In the genomic region with DNA sequence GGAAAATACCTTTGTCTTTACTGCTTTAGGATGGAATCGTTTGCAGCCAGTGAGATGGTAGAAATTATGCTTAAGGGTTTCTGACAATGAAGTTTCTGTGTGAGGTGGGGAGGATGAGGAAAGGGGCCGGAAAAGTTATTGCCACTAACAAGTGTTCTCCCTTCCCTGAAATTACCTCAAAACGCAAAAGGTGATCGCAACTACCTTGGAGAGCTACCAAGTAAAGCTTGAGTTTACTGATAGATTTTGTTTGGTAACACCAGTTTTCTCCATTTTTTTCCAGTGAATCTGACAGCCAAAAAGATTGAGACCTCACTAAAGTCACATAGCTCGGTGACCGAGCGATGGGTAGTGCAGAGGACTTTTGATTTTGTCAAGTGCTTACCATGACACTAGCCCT, we compare ENCODE assay signal across 8 cellular contexts. TPM values are rescaled to one million over a fixed set of nuclear protein-coding genes. Genes with fewer than 3 reads are reported as not detected.
A peak's percentile ranks its signal among the peaks of the same experiment; 100 is the strongest.
DNase-seq lines count a peak whose midpoint lies in the region; ATAC-seq and TF ChIP-seq lines count a peak whose summit lies in the region.
"Had no signal": no experiment of that assay in that cellular context is flagged by ENCODE, and none has a peak within 500 bp of the region (broad histone marks: within the 10 kb centered on the region; RNA-seq: fewer than 3 reads in every experiment).

No MANE protein-coding gene starts in this region.

- TF ChIP-seq CTCF in GM12864 (IDR thresholded peaks at IDR 0.05; ENCODE audit: low read depth, low read length, missing control alignments) (no peak), OCI-LY3 (IDR thresholded peaks at IDR 0.05; ENCODE audit: low read depth, low read length) (no peak), parathyroid adenoma (IDR thresholded peaks at IDR 0.05) (no peak), thyroid gland (IDR thresholded peaks at IDR 0.05) (no peak)

- H3K36me3 ChIP-seq in OCI-LY3 (replicated peaks; ENCODE audit: low read depth, low read length) = peaks cover 15% of the 10 kb centered on the region
- H3K36me3 ChIP-seq in endocrine pancreas (ENCODE audit: control insufficient read depth, insufficient read depth, low read length) = no peaks in the 10 kb centered on the region
- no peaks in the 10 kb centered on the region for H3K36me3 ChIP-seq in parathyroid adenoma (ENCODE audit: control insufficient read depth, insufficient read depth, low read length)
- H3K36me3 ChIP-seq in thyroid gland = no peaks in the 10 kb centered on the region

- no peaks in the 10 kb centered on the region for H3K27me3 ChIP-seq in OCI-LY3 (ENCODE audit: low read depth, low read length)
- no peaks in the 10 kb centered on the region for H3K27me3 ChIP-seq in endocrine pancreas (ENCODE audit: control insufficient read depth, insufficient read depth, low read length)
- H3K27me3 ChIP-seq in parathyroid adenoma (ENCODE audit: control insufficient read depth, insufficient read depth, low read length) = no peaks in the 10 kb centered on the region
- no peaks in the 10 kb centered on the region for H3K27me3 ChIP-seq in thyroid gland

- H2AFZ ChIP-seq in OCI-LY3 (ENCODE audit: low read depth, low read length) = no peak overlapping the region
- peak overlapping the region; percentile 90 for H2AFZ ChIP-seq in parathyroid adenoma

- H3K9me3 ChIP-seq in OCI-LY3 (ENCODE audit: insufficient read depth, low read length) = no peaks in the 10 kb centered on the region
- no peaks in the 10 kb centered on the region for H3K9me3 ChIP-seq in endocrine pancreas (ENCODE audit: control insufficient read depth, low read length)
- H3K9me3 ChIP-seq in parathyroid adenoma (ENCODE audit: control insufficient read depth, low read length) = no peaks in the 10 kb centered on the region
- H3K9me3 ChIP-seq in thyroid gland = no peaks in the 10 kb centered on the region

- 0 out of 2 replicates have a peak, but pooled peaks cover 3% of the 10 kb centered on the region for H4K20me1 ChIP-seq in OCI-LY3 (ENCODE audit: insufficient read depth, low read length)

- H3K9ac ChIP-seq in OCI-LY3 (ENCODE audit: low read length) (peak overlapping the region; percentile 81; the same call in 1 of the 2 replicates), endocrine pancreas (ENCODE audit: control insufficient read depth, insufficient read depth, low read length) (no peak overlapping the region), parathyroid adenoma (no peak overlapping the region)

- intact Hi-C loops in thyroid gland (cut with DNase I) = no loop called here

- H3K79me2 ChIP-seq in OCI-LY3 (ENCODE audit: low read length) = peaks cover 81% of the 10 kb centered on the region
- H3K79me2 ChIP-seq in parathyroid adenoma = peaks cover 11% of the 10 kb centered on the region

- H3K27ac ChIP-seq in OCI-LY3 (ENCODE audit: low read length) = no peak overlapping the region
- no peak overlapping the region for H3K27ac ChIP-seq in parathyroid adenoma
- no peak overlapping the region for H3K27ac ChIP-seq in thyroid gland

- 54 to 55% methylated on average over 7 of the region's 7 CpGs for WGBS in thyroid gland, 2 donors

- DNase-seq in GM12864 (ENCODE audit: low read depth) = no peak
- no peak for DNase-seq in thyroid gland
- DNase-seq in HuH-7.5 (ENCODE audit: low spot score) = no peak
- DNase-seq: T1000 had no signal

- H3K4me3 ChIP-seq in GM12864 (ENCODE audit: low read depth, low read length) (peak overlapping the region; percentile 80), OCI-LY3 (ENCODE audit: low read length) (peak overlapping the region; percentile 99), endocrine pancreas (ENCODE audit: control insufficient read depth, insufficient read depth, low read length) (peak overlapping the region; percentile 75), parathyroid adenoma (ENCODE audit: low read depth, low read length) (no peak overlapping the region), thyroid gland (replicated peaks in 1 of 3) (no peak overlapping the region)

- no peak for TF ChIP-seq POLR2A in thyroid gland (IDR thresholded peaks at IDR 0.05)

- H3K4me1 ChIP-seq in OCI-LY3 (ENCODE audit: low read length) = peaks cover 28% of the 10 kb centered on the region
- H3K4me1 ChIP-seq in endocrine pancreas (ENCODE audit: control insufficient read depth, insufficient read depth, low read length) = peaks cover 9% of the 10 kb centered on the region
- H3K4me1 ChIP-seq in parathyroid adenoma = peaks cover 10% of the 10 kb centered on the region
- peaks cover 9 to 16% of the 10 kb centered on the region in 2 donors for H3K4me1 ChIP-seq in thyroid gland

- H3K4me2 ChIP-seq in OCI-LY3 (ENCODE audit: low read length) (peak overlapping the region; percentile 91), parathyroid adenoma (ENCODE audit: low read length) (no peak overlapping the region)

- ATAC-seq in GM21526 (IDR thresholded peaks at IDR 0.05; ENCODE audit: low FRiP score, unreplicated experiment) = no peak

RNA-seq across cellular contexts. Expression of a gene that starts 1.5 kb away (rescaled TPM):
- 1 to 10 TPM; 5.1 to 9.6 (median 8.7) TPM for total RNA-seq in thyroid gland

RNA-seq across cellular contexts. Expression of a gene that starts 42.1 kb away (rescaled TPM):
- total RNA-seq in thyroid gland = 10 to 100 TPM; 11.1 to 19.2 (median 16.7) TPM

RNA-seq across cellular contexts. Expression of a gene that starts 42.1 kb away (rescaled TPM):
- total RNA-seq in thyroid gland = 10 to 100 TPM in 3 of 4 donors, 1 to 10 TPM in 1; 9.0 to 14.6 (median 11.5) TPM

RNA-seq across cellular contexts. Expression of a gene that starts 42.4 kb away (rescaled TPM):
- 1 to 10 TPM; 2.6 to 9.4 (median 3.8) TPM for total RNA-seq in thyroid gland

Comparison
In these comparisons a context has a peak if more than half of its experiments do, and no peak if none do; other contexts are left out.
1. H3K4me3 ChIP-seq: peak in GM12864 (single experiment), OCI-LY3 (single experiment) and endocrine pancreas (single experiment); none in parathyroid adenoma (single experiment) and thyroid gland (0 of 3).